ENCODE assay signal across 22 cellular contexts in genomic region chr11:78298216-78298860, GRCh38.
A peak's percentile ranks its signal among the peaks of the same experiment; 100 is the strongest.
DNase-seq lines count a peak whose midpoint lies in the region; ATAC-seq and TF ChIP-seq lines count a peak whose summit lies in the region.
"Had no signal": no experiment of that assay in that cellular context is flagged by ENCODE, and none has a peak within 500 bp of the region (broad histone marks: within the 10 kb centered on the region; RNA-seq: fewer than 3 reads in every experiment).

No MANE protein-coding gene starts in this region.

- WGBS in smooth muscle cell (ENCODE audit: low lambda C conversion rate): 75% methylated on average over 3 of the region's 3 CpGs

- no peaks in the 10 kb centered on the region for H4K20me1 ChIP-seq in smooth muscle cell (ENCODE audit: low read depth)

- no peak overlapping the region for H2AFZ ChIP-seq in smooth muscle cell (ENCODE audit: low read depth)
- H2AFZ ChIP-seq: hepatocyte had no signal

- TF ChIP-seq CTCF in brain microvascular endothelial cell (IDR thresholded peaks at IDR 0.05; ENCODE audit: low read depth, low read length, missing control alignments): no peak
- TF ChIP-seq CTCF in smooth muscle cell (IDR thresholded peaks at IDR 0.05; ENCODE audit: borderline replicate concordance, insufficient read depth, poor library complexity, severe bottlenecking): no peak
- no peak for TF ChIP-seq CTCF in omental fat pad (IDR thresholded peaks at IDR 0.05)

- no peaks in the 10 kb centered on the region for H3K27me3 Mint-ChIP-seq in activated CD4-positive, alpha-beta T cell treated with anti-CD3 and anti-CD28 coated beads for 36 hours

- peaks cover 7% of the 10 kb centered on the region for H3F3A ChIP-seq in smooth muscle cell (ENCODE audit: low read depth)

- H3K9me3 ChIP-seq in smooth muscle cell (replicated peaks; ENCODE audit: low read depth): no peaks in the 10 kb centered on the region
- H3K9me3 ChIP-seq: A549, breast epithelium, pancreas, sigmoid colon had no signal

- intact Hi-C loops in activated CD4-positive, alpha-beta T cell treated with anti-CD3 and anti-CD28 coated beads for 36 hours (cut with DNase I, micrococcal nuclease): no loop called here

- ATAC-seq in activated CD4-positive, alpha-beta T cell treated with anti-CD3 and anti-CD28 coated beads for 36 hours: peak; percentile 94
- ATAC-seq in omental fat pad (ENCODE audit: low FRiP score): no peak
- ATAC-seq: A549 had no signal

- no peak overlapping the region for H3K4me3 ChIP-seq in brain microvascular endothelial cell (ENCODE audit: low read depth, low read length)
- no peak overlapping the region for H3K4me3 ChIP-seq in smooth muscle cell
- H3K4me3 ChIP-seq: A549, BLaER1, breast epithelium, coronary artery, hepatocyte, lung, pancreas, sigmoid colon had no signal

- no peak overlapping the region for H3K27ac ChIP-seq in brain microvascular endothelial cell
- H3K27ac ChIP-seq in smooth muscle cell (ENCODE audit: low read depth): peak overlapping the region; percentile 85
- H3K27ac ChIP-seq: A549, BLaER1, breast epithelium, coronary artery, hepatocyte, pancreas, RWPE1, sigmoid colon had no signal

- peaks cover 59% of the 10 kb centered on the region for H3K79me2 ChIP-seq in smooth muscle cell (ENCODE audit: low read depth)

- H3K36me3 Mint-ChIP-seq in activated CD4-positive, alpha-beta T cell treated with anti-CD3 and anti-CD28 coated beads for 36 hours (ENCODE audit: low read depth): no peaks in the 10 kb centered on the region

- CTCF ChIA-PET in activated CD4-positive, alpha-beta T cell treated with anti-CD3 and anti-CD28 coated beads for 36 hours (lab: Charles Lee): interaction anchor here (0.6 kb wide), 1 partner anchor 297 kb away, joined by 3 read pairs; no protein-coding TSS in a partner anchor

- H3K4me3 Mint-ChIP-seq in activated CD4-positive, alpha-beta T cell treated with anti-CD3 and anti-CD28 coated beads for 36 hours: no peak overlapping the region
- H3K4me3 Mint-ChIP-seq: HFFc6 had no signal

- H3K9me3 Mint-ChIP-seq in activated CD4-positive, alpha-beta T cell treated with anti-CD3 and anti-CD28 coated beads for 36 hours (ENCODE audit: low read depth): no peaks in the 10 kb centered on the region
- H3K9me3 Mint-ChIP-seq: HFFc6 had no signal

- in situ Hi-C loops in brain microvascular endothelial cell (cut with HindIII; ENCODE audit: low pct_ligation_motif_present, low sequenced_read_pairs): no loop called here

- peaks cover 9% of the 10 kb centered on the region for H3K4me1 Mint-ChIP-seq in activated CD4-positive, alpha-beta T cell treated with anti-CD3 and anti-CD28 coated beads for 36 hours

- DNase-seq in activated CD4-positive, alpha-beta T cell treated with anti-CD3 and anti-CD28 coated beads for 36 hours: no peak
- no peak for DNase-seq in activated CD4-positive, alpha-beta T cell treated with anti-CD3 and anti-CD28 coated beads, Interleukin-2, amount 50 U/mL, for 48 hours
- DNase-seq in NCI-H146 (lab: John Stamatoyannopoulos, UW) (peak; percentile 41), brain microvascular endothelial cell (peak; percentile 13), smooth muscle cell (lab: John Stamatoyannopoulos, UW; ENCODE audit: unreplicated experiment) (no peak), omental fat pad (ENCODE audit: low spot score) (no peak), COR-L47 (lab: John Stamatoyannopoulos, UW) (no peak)
- no peak for DNase-seq in stimulated activated CD4-positive, alpha-beta T cell treated with anti-CD3 and anti-CD28 coated beads, Interleukin-1b, Interleukin-23, amount 100 ng/mL, for 48 hours
- DNase-seq: activated CD4-positive, alpha-beta T cell treated with anti-CD3 and anti-CD28 coated beads for 4 hours; HFFc6; NCI-H1417; NCI-H226; pancreas; sigmoid colon; stimulated activated CD4-positive, alpha-beta T cell treated with anti-CD3 and anti-CD28 coated beads, Interleukin-2, amount 100 ng/mL, for 24 hours had no signal

- H3K27me3 ChIP-seq in brain microvascular endothelial cell (replicated peaks): no peaks in the 10 kb centered on the region
- no peaks in the 10 kb centered on the region for H3K27me3 ChIP-seq in smooth muscle cell (ENCODE audit: low read depth)
- H3K27me3 ChIP-seq: BLaER1, breast epithelium, hepatocyte, pancreas, sigmoid colon had no signal

- no peak overlapping the region for H3K27ac Mint-ChIP-seq in activated CD4-positive, alpha-beta T cell treated with anti-CD3 and anti-CD28 coated beads for 36 hours
- H3K27ac Mint-ChIP-seq: HFFc6 had no signal

- no peak overlapping the region for H3K9ac ChIP-seq in smooth muscle cell (ENCODE audit: low read depth)
- H3K9ac ChIP-seq: BLaER1 had no signal

- peaks cover 32% of the 10 kb centered on the region for H3K4me1 ChIP-seq in smooth muscle cell (ENCODE audit: low read depth)
- H3K4me1 ChIP-seq: A549, BLaER1, breast epithelium had no signal

- no peak overlapping the region for H3K4me2 ChIP-seq in smooth muscle cell
- H3K4me2 ChIP-seq: A549, BLaER1, hepatocyte had no signal

- POLR2A ChIA-PET in activated CD4-positive, alpha-beta T cell treated with anti-CD3 and anti-CD28 coated beads for 36 hours (lab: Charles Lee): no interaction called here

- H3K36me3 ChIP-seq in brain microvascular endothelial cell (replicated peaks): no peaks in the 10 kb centered on the region
- no peaks in the 10 kb centered on the region for H3K36me3 ChIP-seq in smooth muscle cell (ENCODE audit: low read depth)
- H3K36me3 ChIP-seq: breast epithelium, pancreas, sigmoid colon had no signal

Comparison
In these comparisons a context has a peak if more than half of its experiments do, and no peak if none do; other contexts are left out.
1. DNase-seq: peak in NCI-H146 (single experiment) and brain microvascular endothelial cell (single experiment); none in activated CD4-positive, alpha-beta T cell treated with anti-CD3 and anti-CD28 coated beads for 36 hours (single experiment), activated CD4-positive, alpha-beta T cell treated with anti-CD3 and anti-CD28 coated beads, Interleukin-2, amount 50 U/mL, for 48 hours (0 of 2), smooth muscle cell (single experiment), omental fat pad (single experiment), stimulated activated CD4-positive, alpha-beta T cell treated with anti-CD3 and anti-CD28 coated beads, Interleukin-1b, Interleukin-23, amount 100 ng/mL, for 48 hours (single experiment) and COR-L47 (single experiment).